16 cellular contexts compared by ENCODE assay signal in the genomic region with DNA sequence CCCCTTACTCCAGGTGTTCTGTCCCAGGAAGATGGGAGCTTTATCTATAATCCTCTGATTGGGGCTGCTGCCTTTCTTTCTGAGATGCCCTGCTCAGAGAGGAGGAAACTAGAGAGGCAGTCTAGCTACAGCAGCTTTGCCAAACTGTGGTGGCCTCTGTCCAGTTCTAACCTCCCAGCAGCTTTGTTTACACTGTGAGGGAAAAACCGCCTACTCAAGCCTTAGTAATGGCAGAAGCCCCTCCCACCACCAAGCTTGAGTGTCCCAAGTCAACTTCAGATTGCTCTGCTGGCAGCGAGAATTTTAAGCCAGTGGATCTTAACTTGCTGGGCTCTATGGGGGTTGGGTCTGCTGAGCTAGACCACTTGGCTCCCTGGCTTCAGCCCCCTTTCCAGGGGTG.
"Had no signal": no experiment of that assay in that cellular context is flagged by ENCODE, and none has a peak within 500 bp of the region (broad histone marks: within the 10 kb centered on the region; RNA-seq: fewer than 3 reads in every experiment).

No MANE protein-coding gene starts in this region.

- ATAC-seq: effector memory CD8-positive, alpha-beta T cell; mucosa of descending colon; natural killer cell treated with Interleukin-12 subunit alpha and Interleukin-12 subunit beta and Interleukin-15 and Interleukin-18, amount 100 ng/mL, for 72 hours; right lobe of liver; stimulated activated naive B cell treated with anti-CD40 and anti-IgM and Interleukin-4, amounts not matched to agents 10 μg/mL and 1 μg/mL and 100 μg/mL, for 72 hours; stimulated activated naive CD8-positive, alpha-beta T cell treated with anti-CD3 and anti-CD28 coated beads, Interleukin-15, amount 100 ng/mL, for 72 hours had no signal

- H3K36me3 ChIP-seq: right lobe of liver, suprapubic skin, uterus had no signal

- H3K27me3 ChIP-seq: right lobe of liver, suprapubic skin had no signal

- DNase-seq: cortex of kidney; effector memory CD8-positive, alpha-beta T cell; mesenchymal stem cell; mucosa of descending colon; naive B cell; right lobe of liver; small intestine; stimulated activated CD4-positive, alpha-beta T cell treated with anti-CD3 and anti-CD28 coated beads, Interleukin-15, amount 100 ng/mL, for 24 hours; stimulated activated CD4-positive, alpha-beta T cell treated with anti-CD3 and anti-CD28 coated beads, Interleukin-2, amount 100 ng/mL, for 48 hours; stimulated activated naive B cell treated with anti-CD40 and anti-IgM and Interleukin-4, amounts not matched to agents 10 μg/mL and 1 μg/mL and 100 μg/mL, for 72 hours; stimulated activated naive CD8-positive, alpha-beta T cell treated with anti-CD3 and anti-CD28 coated beads, Interleukin-15, amount 100 ng/mL, for 72 hours; uterus had no signal

- H2AFZ ChIP-seq: parathyroid adenoma had no signal

- H3K4me1 ChIP-seq: parathyroid adenoma, right lobe of liver, suprapubic skin, uterus had no signal

- H3K4me3 ChIP-seq: lung, mucosa of descending colon, right lobe of liver, suprapubic skin, uterus had no signal

- H3K79me2 ChIP-seq: parathyroid adenoma had no signal

- H3K27ac ChIP-seq: parathyroid adenoma, right lobe of liver, suprapubic skin, uterus had no signal

- H3K9me3 ChIP-seq: right lobe of liver, suprapubic skin, uterus had no signal
